In the genomic region with DNA sequence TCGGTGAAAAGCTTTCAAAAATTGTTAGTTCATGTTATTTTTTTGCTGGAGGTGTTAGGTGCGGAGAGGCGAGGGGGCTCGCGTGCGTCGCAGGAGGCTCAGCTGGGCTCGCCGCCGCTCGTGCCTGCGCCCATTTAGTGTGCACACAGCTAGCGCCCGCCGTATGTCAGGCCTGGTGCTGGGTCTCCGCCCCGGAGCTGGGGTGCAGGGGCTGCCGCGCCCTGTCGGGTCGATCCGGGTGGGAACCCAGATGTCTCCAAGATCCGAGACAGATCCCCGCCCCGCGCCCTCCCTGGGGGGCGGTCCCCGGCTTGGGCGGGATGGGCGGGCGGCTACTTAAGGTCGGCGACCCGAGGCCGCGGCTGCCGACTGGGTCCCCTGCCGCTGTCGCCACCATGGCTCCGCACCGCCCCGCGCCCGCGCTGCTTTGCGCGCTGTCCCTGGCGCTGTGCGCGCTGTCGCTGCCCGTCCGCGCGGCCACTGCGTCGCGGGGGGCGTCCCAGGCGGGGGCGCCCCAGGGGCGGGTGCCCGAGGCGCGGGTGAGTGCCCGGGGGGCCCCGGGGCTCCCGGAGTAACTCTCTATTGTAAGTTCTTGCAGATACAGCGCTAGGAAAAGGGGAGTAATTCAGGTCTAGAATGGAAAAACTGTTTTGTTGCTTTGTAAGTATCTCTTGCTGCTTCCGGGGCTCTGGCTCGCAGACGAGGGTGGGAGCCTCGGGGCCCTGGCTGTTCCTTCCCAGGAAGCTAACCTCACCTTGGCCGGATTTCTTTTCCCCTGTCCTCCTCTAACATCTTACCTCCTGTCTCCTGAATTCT, we compare ENCODE assay signal across 1 cellular context.
A peak's percentile ranks its signal among the peaks of the same experiment; 100 is the strongest.
TF ChIP-seq lines count a peak whose summit lies in the region.

No MANE protein-coding gene starts in this region.

TF ChIP-seq in H1, 55 proteins besides CTCF, POLR2A, EP300 and RAD21 (continued from another document):
- TF ChIP-seq SAP30 (IDR thresholded peaks at IDR 0.05; ENCODE audit: insufficient read depth, insufficient replicate concordance, low read length) (no peak), BRCA1 (IDR thresholded peaks at IDR 0.05; ENCODE audit: low read depth, low read length) (no peak), YY1 (IDR thresholded peaks at IDR 0.05; ENCODE audit: low read depth, low read length) (peak; percentile 25; the same call in 1 of the 2 replicates), HDAC6 (IDR thresholded peaks at IDR 0.05; ENCODE audit: low read depth, low read length) (no peak), CBX8 (IDR thresholded peaks at IDR 0.05; ENCODE audit: borderline replicate concordance, low read depth, low read length) (no peak), POU5F1 (IDR thresholded peaks at IDR 0.05; ENCODE audit: low read depth, low read length) (no peak), SIX5 (IDR thresholded peaks at IDR 0.05; ENCODE audit: low read depth, low read length) (no peak), TEAD4 (IDR thresholded peaks at IDR 0.05; ENCODE audit: low read depth, low read length) (no peak), CHD2 (IDR thresholded peaks at IDR 0.05; ENCODE audit: low read length) (no peak), NANOG (IDR thresholded peaks at IDR 0.05; ENCODE audit: insufficient read depth, low read depth, low read length, poor library complexity, severe bottlenecking) (no peak), SP4 (IDR thresholded peaks at IDR 0.05; ENCODE audit: low read length) (no peak), KDM5A (IDR thresholded peaks at IDR 0.05; ENCODE audit: low read length) (no peak), HDAC2 (IDR thresholded peaks at IDR 0.05; ENCODE audit: borderline replicate concordance in 1 of 2, low read depth in 2 of 2, low read length in 2 of 2) (no peak), SP1 (IDR thresholded peaks at IDR 0.05; ENCODE audit: low read depth, low read length) (no peak), BCL11A (IDR thresholded peaks at IDR 0.05; ENCODE audit: low read depth in 2 of 2, low read length in 2 of 2) (no peak), EZH2 (IDR thresholded peaks at IDR 0.05; ENCODE audit: low read depth, low read length, severe bottlenecking) (peak; percentile 14)
- TF ChIP-seq, protein P1, sequence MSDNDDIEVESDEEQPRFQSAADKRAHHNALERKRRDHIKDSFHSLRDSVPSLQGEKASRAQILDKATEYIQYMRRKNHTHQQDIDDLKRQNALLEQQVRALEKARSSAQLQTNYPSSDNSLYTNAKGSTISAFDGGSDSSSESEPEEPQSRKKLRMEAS (IDR thresholded peaks at IDR 0.05) = peak; percentile 45
- TF ChIP-seq, protein P2, sequence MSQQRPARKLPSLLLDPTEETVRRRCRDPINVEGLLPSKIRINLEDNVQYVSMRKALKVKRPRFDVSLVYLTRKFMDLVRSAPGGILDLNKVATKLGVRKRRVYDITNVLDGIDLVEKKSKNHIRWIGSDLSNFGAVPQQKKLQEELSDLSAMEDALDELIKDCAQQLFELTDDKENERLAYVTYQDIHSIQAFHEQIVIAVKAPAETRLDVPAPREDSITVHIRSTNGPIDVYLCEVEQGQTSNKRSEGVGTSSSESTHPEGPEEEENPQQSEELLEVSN (IDR thresholded peaks at IDR 0.05) = peak; percentile 49; the same call in 1 of the 2 replicates
